8 cellular contexts compared by ENCODE assay signal in genomic region chr14:103628684-103629502, GRCh38. TPM values are rescaled to one million over a fixed set of nuclear protein-coding genes. Genes with fewer than 3 reads are reported as not detected.
DNase-seq lines count a peak whose midpoint lies in the region; ATAC-seq, FAIRE-seq and TF ChIP-seq lines count a peak whose summit lies in the region.

KLC1 (plus strand) TSS chr14:103629211; CDS start chr14:103654565, 25,354 bp downstream.

- peak within 1 kb of the TSS; percentile 86 for H3K4me3 Mint-ChIP-seq in central memory CD8-positive, alpha-beta T cell

- intact Hi-C loops in kidney (cut with DNase I), result no loop called here

- H3K9ac ChIP-seq in kidney (ENCODE audit: low read length in 2 of 2), result peak within 1 kb of the TSS; percentile 86 to 94

- no peaks in the 10 kb centered on the region for H3K36me3 ChIP-seq in kidney (ENCODE audit: control insufficient read depth in 1 of 2, insufficient read depth in 2 of 2, low read length in 2 of 2)

- H3K9me3 ChIP-seq in kidney (ENCODE audit: control insufficient read depth in 1 of 2, low read length in 2 of 2), result no peaks in the 10 kb centered on the region

- H3K4me3 ChIP-seq in kidney (ENCODE audit: low read length in 2 of 2), result peak within 1 kb of the TSS; percentile 80 to 82

- TF ChIP-seq CTCF in GM13976 (IDR thresholded peaks at IDR 0.05; ENCODE audit: borderline replicate concordance, control extremely low read depth, extremely low read depth, insufficient read depth, missing control alignments), result peak; percentile 16
- peak; percentile 5 for TF ChIP-seq CTCF in kidney (IDR thresholded peaks at IDR 0.05; ENCODE audit: borderline replicate concordance, extremely low read depth, insufficient read depth)

- peak within 1 kb of the TSS; percentile 86 for H3K27ac Mint-ChIP-seq in central memory CD8-positive, alpha-beta T cell (ENCODE audit: low read depth)

- no peaks in the 10 kb centered on the region for H3K27me3 Mint-ChIP-seq in central memory CD8-positive, alpha-beta T cell

- H3K36me3 Mint-ChIP-seq in central memory CD8-positive, alpha-beta T cell (ENCODE audit: insufficient read depth), result peaks cover 14% of the 10 kb centered on the region

- peak; percentile 57 for ATAC-seq in HG02588 (IDR thresholded peaks at IDR 0.05; ENCODE audit: unreplicated experiment)
- peak; percentile 75 for ATAC-seq in central memory CD8-positive, alpha-beta T cell (replicated peaks; ENCODE audit: extremely low read depth, poor library complexity, severe bottlenecking)

- no peak for FAIRE-seq in kidney (lab: Jason Lieb, UNC)

- peak; percentile 95 for DNase-seq in GM13976 (ENCODE audit: low spot score)
- DNase-seq in NCI-H1417 treated with DMSO at 0.1 percent for 48 hours (lab: John Stamatoyannopoulos, UW), result peak; percentile 12
- DNase-seq in activated CD4-positive, CD25-positive, alpha-beta regulatory T cell treated with anti-CD3 and anti-CD28 coated beads, Interleukin-2, amount 50 U/mL, for 72 hours, result peak; percentile 92
- DNase-seq in central memory CD8-positive, alpha-beta T cell (ENCODE audit: low spot score in 2 of 2), result peak; percentile 69 to 80
- DNase-seq in kidney, result peak; percentile 95
- DNase-seq in stimulated activated CD4-positive, alpha-beta T cell treated with anti-CD3 and anti-CD28 coated beads, Interleukin-15, amount 100 ng/mL, for 1 hour (ENCODE audit: low read depth in 1 of 2, low spot score in 1 of 2), result peak; percentile 70 to 88
- DNase-seq in cerebellar nuclear complex (lab: John Stamatoyannopoulos, UW), result no peak

- in situ Hi-C loops in GM13976 (cut with MboI; ENCODE audit: low sequenced_read_pairs, unreplicated experiment), result no loop called here

- peaks cover 7 to 22% of the 10 kb centered on the region in 2 donors for H3K4me1 ChIP-seq in kidney (ENCODE audit: control insufficient read depth in 1 of 2, insufficient read depth in 1 of 2, low read depth in 1 of 2, low read length in 2 of 2)

- H3K9me3 Mint-ChIP-seq in central memory CD8-positive, alpha-beta T cell, result no peaks in the 10 kb centered on the region

- peaks cover 34% of the 10 kb centered on the region for H3K4me1 Mint-ChIP-seq in central memory CD8-positive, alpha-beta T cell

- H3K27ac ChIP-seq in kidney (ENCODE audit: low read depth in 2 of 2, low read length in 2 of 2), result peak within 1 kb of the TSS; percentile 99

RNA-seq across cellular contexts. Expression of gene KLC1, which starts in this region (rescaled TPM):
- 152 TPM for total RNA-seq in kidney
- 49.8 TPM for polyA plus RNA-seq in kidney (ENCODE audit: insufficient read depth, low read depth, low replicate concordance)

Comparison
In these comparisons a context has a peak if more than half of its experiments do, and no peak if none do; other contexts are left out.
1. DNase-seq: peak in GM13976 (single experiment), NCI-H1417 treated with DMSO at 0.1 percent for 48 hours (single experiment), activated CD4-positive, CD25-positive, alpha-beta regulatory T cell treated with anti-CD3 and anti-CD28 coated beads, Interleukin-2, amount 50 U/mL, for 72 hours (single experiment), central memory CD8-positive, alpha-beta T cell (2 of 2), kidney (single experiment) and stimulated activated CD4-positive, alpha-beta T cell treated with anti-CD3 and anti-CD28 coated beads, Interleukin-15, amount 100 ng/mL, for 1 hour (2 of 2); none in cerebellar nuclear complex (0 of 2).